In the genomic region with DNA sequence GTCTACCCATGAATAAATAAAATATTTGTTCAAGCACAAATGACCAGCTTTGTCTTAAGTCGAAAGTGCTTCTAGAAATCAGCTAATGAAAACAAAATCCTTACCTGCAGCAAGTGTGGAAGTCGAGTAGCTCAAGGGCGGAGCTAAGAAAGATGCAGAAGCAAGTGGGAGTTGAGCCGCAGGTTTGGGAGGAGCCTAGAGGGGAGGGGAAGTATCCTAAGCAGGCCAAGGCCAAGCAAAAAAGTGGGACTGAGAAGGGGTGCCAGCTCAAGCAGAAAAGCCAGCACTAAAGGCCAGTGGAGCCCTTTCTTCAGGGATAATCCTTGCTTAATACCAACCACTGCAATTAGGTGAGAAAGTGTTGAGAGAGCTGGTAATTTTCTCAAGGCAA, we compare ENCODE assay signal across 17 cellular contexts.
A peak's percentile ranks its signal among the peaks of the same experiment; 100 is the strongest.
DNase-seq lines count a peak whose midpoint lies in the region; ATAC-seq, FAIRE-seq and TF ChIP-seq lines count a peak whose summit lies in the region.
"Had no signal": no experiment of that assay in that cellular context is flagged by ENCODE, and none has a peak within 500 bp of the region (broad histone marks: within the 10 kb centered on the region; RNA-seq: fewer than 3 reads in every experiment).

No MANE protein-coding gene starts in this region.

- H3K9me3 Mint-ChIP-seq in activated CD8-positive, alpha-beta memory T cell treated with anti-CD3 and anti-CD28 coated beads, Interleukin-2, amount 10 ng/mL, durations not matched to agents 7 days and 5 days (ENCODE audit: low read depth) = no peaks in the 10 kb centered on the region

- BruUV-seq in K562 (replicated peaks; lab: Mats Ljungman, UMichigan) = no TSS peak

- H3K4me3 ChIP-seq in K562 (no peak overlapping the region), thyroid gland (replicated peaks in 1 of 3) (no peak overlapping the region)
- H3K4me3 ChIP-seq: BLaER1 had no signal

- H3K27me3 ChIP-seq in K562 (ENCODE audit: control insufficient read depth in 2 of 2, insufficient read depth in 2 of 2, low read length in 2 of 2) (peaks cover 0 to 4% of the 10 kb centered on the region in 2 experiments; a peak in 2 of 5 replicates), thyroid gland (no peaks in the 10 kb centered on the region)

- H3K4me3 Mint-ChIP-seq in activated CD8-positive, alpha-beta memory T cell treated with anti-CD3 and anti-CD28 coated beads, Interleukin-2, amount 10 ng/mL, durations not matched to agents 7 days and 5 days = no peak overlapping the region

- peaks cover 58% of the 10 kb centered on the region for H3K4me1 Mint-ChIP-seq in activated CD8-positive, alpha-beta memory T cell treated with anti-CD3 and anti-CD28 coated beads, Interleukin-2, amount 10 ng/mL, durations not matched to agents 7 days and 5 days

- POLR2A ChIA-PET in K562 (lab: Yijun Ruan, JAX) = interaction anchor here (1.1 kb wide), 1 partner anchor 12 kb away, joined by 3 read pairs; no protein-coding TSS in a partner anchor

- no peaks in the 10 kb centered on the region for H3K9me1 ChIP-seq in K562 (ENCODE audit: control insufficient read depth, insufficient read depth, low read length)

- no peak for DNase-seq in activated CD8-positive, alpha-beta memory T cell treated with anti-CD3 and anti-CD28 coated beads, Interleukin-2, amount 10 ng/mL, durations not matched to agents 7 days and 5 days
- no peak for DNase-seq in activated CD8-positive, alpha-beta memory T cell treated with anti-CD3 and anti-CD28 coated beads, Interleukin-2, amount 50 U/mL, for 4 hours
- DNase-seq in NCI-H82 treated with DMSO at 0.1 percent for 48 hours (lab: John Stamatoyannopoulos, UW; ENCODE audit: unreplicated experiment) (peak; percentile 6), K562 (ENCODE audit: extremely low read depth in 1 of 4, low spot score in 3 of 4) (no peak), thyroid gland (peak; percentile 14 to 42), GM12892 (ENCODE audit: insufficient read length) (no peak), dermis blood vessel endothelial cell (no peak)
- DNase-seq: DMS153, H7, NCI-H187, NCI-H446, NCI-H69, RPMI8226, SIG-M5 had no signal

- in situ Hi-C loops in K562 (cut with MboI) = no loop called here

- H2AFZ ChIP-seq in K562 (ENCODE audit: low read depth, low read length) = no peak overlapping the region

- H3K9me3 ChIP-seq in K562 (replicated peaks; ENCODE audit: control insufficient read depth, insufficient read depth, low read depth, low read length) (no peaks in the 10 kb centered on the region), thyroid gland (no peaks in the 10 kb centered on the region)
- H3K9me3 ChIP-seq: BLaER1 had no signal

- intact Hi-C loops in K562 (cut with micrococcal nuclease) (no loop called here), thyroid gland (cut with DNase I) (no loop called here)

- H3K4me1 ChIP-seq in K562 (replicated peaks in 1 of 2; ENCODE audit: control insufficient read depth in 2 of 2, insufficient read depth in 2 of 2, low read length in 2 of 2) (no peaks in the 10 kb centered on the region; a peak in 1 of 5 replicates), thyroid gland (peaks cover 0 to 1% of the 10 kb centered on the region in 2 donors)
- H3K4me1 ChIP-seq: BLaER1 had no signal

- H3K36me3 ChIP-seq in K562 (ENCODE audit: control insufficient read depth, insufficient read depth, low read length) = no peaks in the 10 kb centered on the region
- no peaks in the 10 kb centered on the region for H3K36me3 ChIP-seq in thyroid gland

- TF ChIP-seq RAD21 in K562 (CRISPR knock-in tag; conservative IDR thresholded peaks at IDR 0.05 in 1 of 2, IDR thresholded peaks at IDR 0.05 in 1 of 2) = no peak

- CTCF ChIA-PET in activated CD8-positive, alpha-beta memory T cell treated with anti-CD3 and anti-CD28 coated beads, Interleukin-2, amount 10 ng/mL, durations not matched to agents 7 days and 5 days (lab: Charles Lee) = no interaction called here
- CTCF ChIA-PET in K562 (lab: Yijun Ruan, JAX; ENCODE audit: low intra/inter-chr PET ratio) = no interaction called here

- H3K27ac ChIP-seq in K562 (ENCODE audit: extremely low read depth, low read depth, low read length) = no peak overlapping the region
- H3K27ac ChIP-seq in thyroid gland = no peak overlapping the region
- H3K27ac ChIP-seq: BLaER1 had no signal

- 10% methylated on average over 4 of the region's 4 CpGs for WGBS in K562 (ENCODE audit: insufficient coverage, low coverage, missing lambda C conversion rate)
- 36 to 38% methylated on average over 4 of the region's 4 CpGs for WGBS in thyroid gland, 2 donors

- no peaks in the 10 kb centered on the region for H3K79me2 ChIP-seq in K562 (ENCODE audit: control insufficient read depth, insufficient read depth, low read length)

- H4K20me1 ChIP-seq in K562 (replicated peaks; ENCODE audit: control insufficient read depth, insufficient read depth, low read length) = 0 out of 2 replicates have a peak, but pooled peaks cover 2% of the 10 kb centered on the region

- H3K36me3 Mint-ChIP-seq in activated CD8-positive, alpha-beta memory T cell treated with anti-CD3 and anti-CD28 coated beads, Interleukin-2, amount 10 ng/mL, durations not matched to agents 7 days and 5 days = peaks cover 20% of the 10 kb centered on the region

- TF ChIP-seq CTCF in K562 (IDR thresholded peaks at IDR 0.05 in 2 of 3, conservative IDR thresholded peaks at IDR 0.05 in 1 of 3; ENCODE audit: insufficient read depth in 2 of 3, low read depth in 1 of 3, low read length in 3 of 3) (no peak), thyroid gland (IDR thresholded peaks at IDR 0.05) (no peak)

- H3K9ac ChIP-seq in K562 (ENCODE audit: insufficient read depth in 1 of 2, low read depth in 2 of 2, low read length in 2 of 2) = no peak overlapping the region
- H3K9ac ChIP-seq: BLaER1 had no signal

- peak overlapping the region; percentile 80 for H3K27ac Mint-ChIP-seq in activated CD8-positive, alpha-beta memory T cell treated with anti-CD3 and anti-CD28 coated beads, Interleukin-2, amount 10 ng/mL, durations not matched to agents 7 days and 5 days

- no peak overlapping the region for H3K4me2 ChIP-seq in K562 (ENCODE audit: insufficient read depth, low read length)
- H3K4me2 ChIP-seq: BLaER1 had no signal

- FAIRE-seq in K562 (lab: Jason Lieb, UNC) = no peak
- FAIRE-seq in GM12892 (lab: Jason Lieb, UNC) = no peak
- FAIRE-seq: A204.1 had no signal

- TF ChIP-seq POLR2A in K562 (conservative IDR thresholded peaks at IDR 0.05) (no peak), thyroid gland (IDR thresholded peaks at IDR 0.05) (no peak), GM12892 (IDR thresholded peaks at IDR 0.05; ENCODE audit: low read depth, low read length) (no peak)

- H3K27me3 Mint-ChIP-seq in activated CD8-positive, alpha-beta memory T cell treated with anti-CD3 and anti-CD28 coated beads, Interleukin-2, amount 10 ng/mL, durations not matched to agents 7 days and 5 days = no peaks in the 10 kb centered on the region

- TF ChIP-seq EP300 in K562 (IDR thresholded peaks at IDR 0.05; ENCODE audit: low read length) = no peak

- no peak for ATAC-seq in activated CD8-positive, alpha-beta memory T cell treated with anti-CD3 and anti-CD28 coated beads, Interleukin-2, amount 10 ng/mL, durations not matched to agents 7 days and 5 days
- peak; percentile 42; the same call in 1 of the 3 replicates for ATAC-seq in K562
- no peak for ATAC-seq in GM19397 (IDR thresholded peaks at IDR 0.05; ENCODE audit: unreplicated experiment)

TF ChIP-seq in K562, 482 proteins besides CTCF, POLR2A, EP300 and RAD21 (continues in another document):
- TF ChIP-seq BMI1 (IDR thresholded peaks at IDR 0.05; ENCODE audit: low read length) = no peak
- TF ChIP-seq, protein P1, sequence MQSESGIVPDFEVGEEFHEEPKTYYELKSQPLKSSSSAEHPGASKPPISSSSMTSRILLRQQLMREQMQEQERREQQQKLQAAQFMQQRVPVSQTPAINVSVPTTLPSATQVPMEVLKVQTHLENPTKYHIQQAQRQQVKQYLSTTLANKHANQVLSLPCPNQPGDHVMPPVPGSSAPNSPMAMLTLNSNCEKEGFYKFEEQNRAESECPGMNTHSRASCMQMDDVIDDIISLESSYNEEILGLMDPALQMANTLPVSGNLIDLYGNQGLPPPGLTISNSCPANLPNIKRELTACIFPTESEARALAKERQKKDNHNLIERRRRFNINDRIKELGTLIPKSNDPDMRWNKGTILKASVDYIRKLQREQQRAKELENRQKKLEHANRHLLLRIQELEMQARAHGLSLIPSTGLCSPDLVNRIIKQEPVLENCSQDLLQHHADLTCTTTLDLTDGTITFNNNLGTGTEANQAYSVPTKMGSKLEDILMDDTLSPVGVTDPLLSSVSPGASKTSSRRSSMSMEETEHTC (IDR thresholded peaks at IDR 0.05) = no peak
- TF ChIP-seq ZNF780A (CRISPR knock-in tag; IDR thresholded peaks at IDR 0.05) = no peak
- TF ChIP-seq, protein P2, sequence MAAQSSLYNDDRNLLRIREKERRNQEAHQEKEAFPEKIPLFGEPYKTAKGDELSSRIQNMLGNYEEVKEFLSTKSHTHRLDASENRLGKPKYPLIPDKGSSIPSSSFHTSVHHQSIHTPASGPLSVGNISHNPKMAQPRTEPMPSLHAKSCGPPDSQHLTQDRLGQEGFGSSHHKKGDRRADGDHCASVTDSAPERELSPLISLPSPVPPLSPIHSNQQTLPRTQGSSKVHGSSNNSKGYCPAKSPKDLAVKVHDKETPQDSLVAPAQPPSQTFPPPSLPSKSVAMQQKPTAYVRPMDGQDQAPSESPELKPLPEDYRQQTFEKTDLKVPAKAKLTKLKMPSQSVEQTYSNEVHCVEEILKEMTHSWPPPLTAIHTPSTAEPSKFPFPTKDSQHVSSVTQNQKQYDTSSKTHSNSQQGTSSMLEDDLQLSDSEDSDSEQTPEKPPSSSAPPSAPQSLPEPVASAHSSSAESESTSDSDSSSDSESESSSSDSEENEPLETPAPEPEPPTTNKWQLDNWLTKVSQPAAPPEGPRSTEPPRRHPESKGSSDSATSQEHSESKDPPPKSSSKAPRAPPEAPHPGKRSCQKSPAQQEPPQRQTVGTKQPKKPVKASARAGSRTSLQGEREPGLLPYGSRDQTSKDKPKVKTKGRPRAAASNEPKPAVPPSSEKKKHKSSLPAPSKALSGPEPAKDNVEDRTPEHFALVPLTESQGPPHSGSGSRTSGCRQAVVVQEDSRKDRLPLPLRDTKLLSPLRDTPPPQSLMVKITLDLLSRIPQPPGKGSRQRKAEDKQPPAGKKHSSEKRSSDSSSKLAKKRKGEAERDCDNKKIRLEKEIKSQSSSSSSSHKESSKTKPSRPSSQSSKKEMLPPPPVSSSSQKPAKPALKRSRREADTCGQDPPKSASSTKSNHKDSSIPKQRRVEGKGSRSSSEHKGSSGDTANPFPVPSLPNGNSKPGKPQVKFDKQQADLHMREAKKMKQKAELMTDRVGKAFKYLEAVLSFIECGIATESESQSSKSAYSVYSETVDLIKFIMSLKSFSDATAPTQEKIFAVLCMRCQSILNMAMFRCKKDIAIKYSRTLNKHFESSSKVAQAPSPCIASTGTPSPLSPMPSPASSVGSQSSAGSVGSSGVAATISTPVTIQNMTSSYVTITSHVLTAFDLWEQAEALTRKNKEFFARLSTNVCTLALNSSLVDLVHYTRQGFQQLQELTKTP (IDR thresholded peaks at IDR 0.05; ENCODE audit: low read depth in 1 of 2, partially characterized antibody in 2 of 2) = no peak
- TF ChIP-seq ZNF696 (CRISPR knock-in tag; conservative IDR thresholded peaks at IDR 0.05) = no peak

Comparison
In these comparisons a context has a peak if more than half of its experiments do, and no peak if none do; other contexts are left out.
1. DNase-seq: peak in NCI-H82 treated with DMSO at 0.1 percent for 48 hours (single experiment) and thyroid gland (2 of 2); none in activated CD8-positive, alpha-beta memory T cell treated with anti-CD3 and anti-CD28 coated beads, Interleukin-2, amount 10 ng/mL, durations not matched to agents 7 days and 5 days (single experiment), activated CD8-positive, alpha-beta memory T cell treated with anti-CD3 and anti-CD28 coated beads, Interleukin-2, amount 50 U/mL, for 4 hours (single experiment), K562 (0 of 4), GM12892 (single experiment) and dermis blood vessel endothelial cell (single experiment).